8 cellular contexts compared by ENCODE assay signal in genomic region chrX:56233100-56233499, GRCh38. TPM values are rescaled to one million over a fixed set of nuclear protein-coding genes. Genes with fewer than 3 reads are reported as not detected.
DNase-seq lines count a peak whose midpoint lies in the region; ATAC-seq and TF ChIP-seq lines count a peak whose summit lies in the region.

No MANE protein-coding gene starts in this region.

- intact Hi-C loops in ovary (cut with DNase I): loop anchor here in 1 of 4 donors (10.0 kb wide), 1 partner anchor 518 kb away; the partner anchor contains the start of gene RRAGB

- H3K27ac ChIP-seq in RWPE2 (ENCODE audit: poor library complexity, severe bottlenecking) (no peak overlapping the region), ovary (peak overlapping the region; percentile 64 to 80)

- no peak for DNase-seq in RWPE2 (ENCODE audit: low spot score)
- DNase-seq in fibroblast of mammary gland (ENCODE audit: low read depth): peak; percentile 3
- peak; percentile 24 to 41 (median 26) for DNase-seq in ovary
- no peak for DNase-seq in stimulated activated CD4-positive, alpha-beta T cell treated with anti-CD3 and anti-CD28 coated beads, Interleukin-1b, Interleukin-23, amount 100 ng/mL, for 48 hours
- no peak for DNase-seq in stimulated activated CD4-positive, alpha-beta T cell treated with anti-CD3 and anti-CD28 coated beads, Interleukin-12 subunit alpha, Interleukin-12 subunit beta, amount 100 ng/mL, for 4 hours
- DNase-seq in H4 (ENCODE audit: low spot score): no peak

- peak overlapping the region; percentile 21 for H3K4me3 ChIP-seq in RWPE2 (ENCODE audit: severe bottlenecking)
- H3K4me3 ChIP-seq in fibroblast of mammary gland (ENCODE audit: control insufficient read depth, low read depth, low read length): peak overlapping the region; percentile 46
- peak overlapping the region; percentile 53 for H3K4me3 ChIP-seq in ovary

- ATAC-seq in RWPE2 (ENCODE audit: low read depth) (no peak), HG02763 (IDR thresholded peaks at IDR 0.05; ENCODE audit: unreplicated experiment) (no peak)

- no peak for TF ChIP-seq POLR2A in ovary (IDR thresholded peaks at IDR 0.05)

- peak overlapping the region; percentile 82 for H3K9ac ChIP-seq in ES-I3 (ENCODE audit: low read depth, low read length)

- H3K4me1 ChIP-seq in ES-I3 (ENCODE audit: insufficient read depth, low read length) (peaks cover 10% of the 10 kb centered on the region), RWPE2 (ENCODE audit: insufficient read depth, poor library complexity, severe bottlenecking) (no peaks in the 10 kb centered on the region), ovary (ENCODE audit: insufficient read depth) (peaks cover 2% of the 10 kb centered on the region)

- H3K27me3 ChIP-seq in RWPE2 (ENCODE audit: insufficient read depth, poor library complexity, severe bottlenecking) (peaks cover 3% of the 10 kb centered on the region), ovary (no peaks in the 10 kb centered on the region)

- TF ChIP-seq CTCF in RWPE2 (IDR thresholded peaks at IDR 0.05; ENCODE audit: poor library complexity, severe bottlenecking): no peak
- TF ChIP-seq CTCF in fibroblast of mammary gland (conservative IDR thresholded peaks at IDR 0.05; ENCODE audit: control insufficient read depth, insufficient read depth, low read depth, low read length): no peak
- no peak for TF ChIP-seq CTCF in ovary (IDR thresholded peaks at IDR 0.05)

- no peak for TF ChIP-seq EP300 in ovary (IDR thresholded peaks at IDR 0.05)

- H3K36me3 ChIP-seq in ES-I3 (ENCODE audit: insufficient read depth, low read length) (no peaks in the 10 kb centered on the region), RWPE2 (ENCODE audit: low read depth) (no peaks in the 10 kb centered on the region), ovary (no peaks in the 10 kb centered on the region)

- H3K9me3 ChIP-seq in ES-I3 (ENCODE audit: control insufficient read depth, insufficient read depth, low read length) (no peaks in the 10 kb centered on the region), RWPE2 (ENCODE audit: severe bottlenecking) (no peaks in the 10 kb centered on the region), ovary (no peaks in the 10 kb centered on the region)

- 30 to 42% (median 39%) methylated on average over 17 of the region's 17 CpGs for WGBS in ovary, 3 donors

RNA-seq across cellular contexts. Expression of gene KLF8, which starts 0.9 kb away (rescaled TPM):
- 10 to 100 TPM; 10.3 to 25.1 (median 13.6) TPM for total RNA-seq in ovary
- 10 to 100 TPM in 1 of 2 donors, 1 to 10 TPM in 1; 9.5 to 16.8 TPM for polyA plus RNA-seq in ovary
- 0.12 TPM in 1 of 2 replicates, not detected in the other for total RNA-seq in H4 (2014; rRNA removed; shearing (Covaris generic))

Comparison
In these comparisons a context has a peak if more than half of its experiments do, and no peak if none do; other contexts are left out.
1. DNase-seq: peak in fibroblast of mammary gland (single experiment) and ovary (5 of 5); none in RWPE2 (single experiment), stimulated activated CD4-positive, alpha-beta T cell treated with anti-CD3 and anti-CD28 coated beads, Interleukin-1b, Interleukin-23, amount 100 ng/mL, for 48 hours (single experiment), stimulated activated CD4-positive, alpha-beta T cell treated with anti-CD3 and anti-CD28 coated beads, Interleukin-12 subunit alpha, Interleukin-12 subunit beta, amount 100 ng/mL, for 4 hours (single experiment) and H4 (single experiment).
2. RNA of gene KLF8, which starts 0.9 kb away (total RNA-seq): 10.3 to 25.1 TPM in ovary; 0.12 TPM in H4; every median in the first group is over 10 times any median in the second.
3. Peak in every context shown above with its lines, with median percentiles within 50 percentile points of each other: H3K4me3 ChIP-seq.